Comparison of ENCODE assay signal across 2 cellular contexts in the genomic region with DNA sequence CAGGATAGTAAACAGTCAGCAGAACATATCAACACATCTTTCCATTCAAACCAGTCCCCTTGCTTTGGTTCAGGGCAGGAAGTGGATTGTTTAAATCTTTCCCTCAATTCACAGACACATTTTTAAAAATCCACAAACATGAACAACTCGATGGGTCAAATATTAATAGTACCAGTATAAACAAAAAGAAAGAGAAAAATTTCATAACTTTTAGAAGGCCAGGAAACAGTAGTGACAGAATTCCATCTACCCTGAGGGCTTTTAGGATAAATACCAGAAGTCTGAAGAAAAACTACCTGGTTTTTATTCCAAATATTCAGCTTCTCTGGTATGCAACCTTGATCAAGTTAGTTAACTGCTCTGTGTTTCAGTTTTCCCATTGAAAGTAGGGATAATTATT.
TF ChIP-seq lines count a peak whose summit lies in the region.

No MANE protein-coding gene starts in this region.

TF ChIP-seq in A549, 52 proteins besides CTCF, POLR2A, EP300 and RAD21 (continued from another document):
- TF ChIP-seq RNF2 (IDR thresholded peaks at IDR 0.05; ENCODE audit: borderline replicate concordance, low read depth) (no peak), HOXB5 (CRISPR knock-in tag; IDR thresholded peaks at IDR 0.05) (no peak), RFX5 (IDR thresholded peaks at IDR 0.05) (no peak), NFE2L2 (conservative IDR thresholded peaks at IDR 0.05; ENCODE audit: low read length) (no peak), MAZ (IDR thresholded peaks at IDR 0.05; ENCODE audit: borderline replicate concordance, low read depth, low read length) (no peak), FOXS1 (CRISPR knock-in tag; IDR thresholded peaks at IDR 0.05) (no peak), PHF8 (IDR thresholded peaks at IDR 0.05; ENCODE audit: borderline replicate concordance, low read depth) (no peak), ZNF302 (CRISPR knock-in tag; IDR thresholded peaks at IDR 0.05) (no peak)
- TF ChIP-seq, protein P1, sequence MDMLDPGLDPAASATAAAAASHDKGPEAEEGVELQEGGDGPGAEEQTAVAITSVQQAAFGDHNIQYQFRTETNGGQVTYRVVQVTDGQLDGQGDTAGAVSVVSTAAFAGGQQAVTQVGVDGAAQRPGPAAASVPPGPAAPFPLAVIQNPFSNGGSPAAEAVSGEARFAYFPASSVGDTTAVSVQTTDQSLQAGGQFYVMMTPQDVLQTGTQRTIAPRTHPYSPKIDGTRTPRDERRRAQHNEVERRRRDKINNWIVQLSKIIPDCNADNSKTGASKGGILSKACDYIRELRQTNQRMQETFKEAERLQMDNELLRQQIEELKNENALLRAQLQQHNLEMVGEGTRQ (IDR thresholded peaks at IDR 0.05) = no peak

TF ChIP-seq in IMR-90, 13 proteins besides CTCF, POLR2A, EP300 and RAD21 (continued from another document):
- no peak for TF ChIP-seq MXI1 (IDR thresholded peaks at IDR 0.05; ENCODE audit: borderline replicate concordance, low read depth, low read length)
- no peak for TF ChIP-seq MAZ (IDR thresholded peaks at IDR 0.05; ENCODE audit: borderline replicate concordance, low read depth, low read length)
- TF ChIP-seq RFX5 (IDR thresholded peaks at IDR 0.05; ENCODE audit: low read depth, low read length) = no peak
- no peak for TF ChIP-seq CHD1 (IDR thresholded peaks at IDR 0.05; ENCODE audit: low read depth, low read length)
- TF ChIP-seq, protein P2, sequence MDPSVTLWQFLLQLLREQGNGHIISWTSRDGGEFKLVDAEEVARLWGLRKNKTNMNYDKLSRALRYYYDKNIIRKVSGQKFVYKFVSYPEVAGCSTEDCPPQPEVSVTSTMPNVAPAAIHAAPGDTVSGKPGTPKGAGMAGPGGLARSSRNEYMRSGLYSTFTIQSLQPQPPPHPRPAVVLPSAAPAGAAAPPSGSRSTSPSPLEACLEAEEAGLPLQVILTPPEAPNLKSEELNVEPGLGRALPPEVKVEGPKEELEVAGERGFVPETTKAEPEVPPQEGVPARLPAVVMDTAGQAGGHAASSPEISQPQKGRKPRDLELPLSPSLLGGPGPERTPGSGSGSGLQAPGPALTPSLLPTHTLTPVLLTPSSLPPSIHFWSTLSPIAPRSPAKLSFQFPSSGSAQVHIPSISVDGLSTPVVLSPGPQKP (IDR thresholded peaks at IDR 0.05; ENCODE audit: borderline replicate concordance, low read depth, low read length) = no peak
TF ChIP-seq in IMR-90: peak in this region for 0.
